24 cellular contexts compared by ENCODE assay signal in genomic region chr2:23661276-23662050, GRCh38.
"Had no signal": no experiment of that assay in that cellular context is flagged by ENCODE, and none has a peak within 500 bp of the region (broad histone marks: within the 10 kb centered on the region; RNA-seq: fewer than 3 reads in every experiment).

No MANE protein-coding gene starts in this region.

- DNase-seq: activated CD4-positive, alpha-beta T cell treated with anti-CD3 and anti-CD28 coated beads for 36 hours; activated CD4-positive, alpha-beta T cell treated with anti-CD3 and anti-CD28 coated beads, Interleukin-2, amount 50 U/mL, for 4 hours; activated CD8-positive, alpha-beta memory T cell treated with anti-CD3 and anti-CD28 coated beads for 24 hours; activated CD8-positive, alpha-beta memory T cell treated with anti-CD3 and anti-CD28 coated beads, Interleukin-2, amount 50 U/mL, for 4 hours; activated T-cell treated with anti-CD3 and anti-CD28 coated beads, Interleukin-2, amount 50 U/mL, for 24 hours; adrenal gland; brain microvascular endothelial cell; caudate nucleus; effector CD4-positive, alpha-beta T cell; lower lobe of right lung; naive B cell; occipital lobe; sigmoid colon; stimulated activated CD4-positive, alpha-beta T cell treated with anti-CD3 and anti-CD28 coated beads, Interleukin-2, amount 100 ng/mL, for 48 hours; stimulated activated CD8-positive, alpha-beta memory T cell treated with anti-CD3 and anti-CD28 coated beads, Interleukin-4, amount 100 ng/mL, for 48 hours; stimulated activated naive CD4-positive, alpha-beta T cell treated with Interleukin-2 at 50 U/mL for 16 hours; T-helper 9 cell; upper lobe of left lung had no signal

- H3K27me3 Mint-ChIP-seq: activated naive CD8-positive, alpha-beta T cell had no signal

- H3K9me3 Mint-ChIP-seq: activated T-cell treated with anti-CD3 and anti-CD28 coated beads, Interleukin-2, amount 50 U/mL, for 24 hours; activated T-helper 17 cell treated with anti-CD3 and anti-CD28 coated beads, Interleukin-2, amount 50 U/mL, for 72 hours; dendritic cell treated with granulocyte-macrophage colony-stimulating factor and Interleukin-4, amounts not matched to agents 40 ng/mL and 50 ng/mL, for 4 days; naive B cell; neural crest cell; WTC11 had no signal

- H3K27me3 ChIP-seq: adrenal gland, ascending aorta, brain microvascular endothelial cell, sigmoid colon, upper lobe of left lung had no signal

- H3K27ac Mint-ChIP-seq: activated CD4-positive, alpha-beta T cell treated with anti-CD3 and anti-CD28 coated beads for 36 hours; activated naive CD8-positive, alpha-beta T cell; activated T-cell treated with anti-CD3 and anti-CD28 coated beads, Interleukin-2, amount 50 U/mL, for 24 hours; activated T-helper 17 cell treated with anti-CD3 and anti-CD28 coated beads, Interleukin-2, amount 50 U/mL, for 72 hours; dendritic cell treated with granulocyte-macrophage colony-stimulating factor and Interleukin-4, amounts not matched to agents 40 ng/mL and 50 ng/mL, for 4 days; naive B cell; WTC11 had no signal

- H3K4me1 ChIP-seq: lower lobe of right lung had no signal

- ATAC-seq: activated CD4-positive, alpha-beta T cell treated with anti-CD3 and anti-CD28 coated beads for 36 hours; activated T-helper 17 cell treated with anti-CD3 and anti-CD28 coated beads, Interleukin-2, amount 50 U/mL, for 72 hours; lower lobe of right lung; WTC11 had no signal

- H3K27ac ChIP-seq: adrenal gland, ascending aorta, brain microvascular endothelial cell, lower lobe of right lung, upper lobe of left lung had no signal

- H3K4me3 Mint-ChIP-seq: activated CD4-positive, alpha-beta T cell treated with anti-CD3 and anti-CD28 coated beads for 36 hours; activated naive CD8-positive, alpha-beta T cell; activated T-cell treated with anti-CD3 and anti-CD28 coated beads, Interleukin-2, amount 50 U/mL, for 24 hours; activated T-helper 17 cell treated with anti-CD3 and anti-CD28 coated beads, Interleukin-2, amount 50 U/mL, for 72 hours; dendritic cell treated with granulocyte-macrophage colony-stimulating factor and Interleukin-4, amounts not matched to agents 40 ng/mL and 50 ng/mL, for 4 days; naive B cell; neural crest cell; WTC11 had no signal

- H3K36me3 Mint-ChIP-seq: activated naive CD8-positive, alpha-beta T cell; naive B cell; WTC11 had no signal

- H3K4me3 ChIP-seq: adrenal gland, ascending aorta, lower lobe of right lung, sigmoid colon, upper lobe of left lung had no signal

- H3K36me3 ChIP-seq: adrenal gland, ascending aorta, brain microvascular endothelial cell, lower lobe of right lung, sigmoid colon, upper lobe of left lung had no signal

- H3K4me1 Mint-ChIP-seq: activated T-helper 17 cell treated with anti-CD3 and anti-CD28 coated beads, Interleukin-2, amount 50 U/mL, for 72 hours had no signal

- H3K9me3 ChIP-seq: adrenal gland, ascending aorta, lower lobe of right lung, sigmoid colon, upper lobe of left lung had no signal
